In the genomic region with DNA sequence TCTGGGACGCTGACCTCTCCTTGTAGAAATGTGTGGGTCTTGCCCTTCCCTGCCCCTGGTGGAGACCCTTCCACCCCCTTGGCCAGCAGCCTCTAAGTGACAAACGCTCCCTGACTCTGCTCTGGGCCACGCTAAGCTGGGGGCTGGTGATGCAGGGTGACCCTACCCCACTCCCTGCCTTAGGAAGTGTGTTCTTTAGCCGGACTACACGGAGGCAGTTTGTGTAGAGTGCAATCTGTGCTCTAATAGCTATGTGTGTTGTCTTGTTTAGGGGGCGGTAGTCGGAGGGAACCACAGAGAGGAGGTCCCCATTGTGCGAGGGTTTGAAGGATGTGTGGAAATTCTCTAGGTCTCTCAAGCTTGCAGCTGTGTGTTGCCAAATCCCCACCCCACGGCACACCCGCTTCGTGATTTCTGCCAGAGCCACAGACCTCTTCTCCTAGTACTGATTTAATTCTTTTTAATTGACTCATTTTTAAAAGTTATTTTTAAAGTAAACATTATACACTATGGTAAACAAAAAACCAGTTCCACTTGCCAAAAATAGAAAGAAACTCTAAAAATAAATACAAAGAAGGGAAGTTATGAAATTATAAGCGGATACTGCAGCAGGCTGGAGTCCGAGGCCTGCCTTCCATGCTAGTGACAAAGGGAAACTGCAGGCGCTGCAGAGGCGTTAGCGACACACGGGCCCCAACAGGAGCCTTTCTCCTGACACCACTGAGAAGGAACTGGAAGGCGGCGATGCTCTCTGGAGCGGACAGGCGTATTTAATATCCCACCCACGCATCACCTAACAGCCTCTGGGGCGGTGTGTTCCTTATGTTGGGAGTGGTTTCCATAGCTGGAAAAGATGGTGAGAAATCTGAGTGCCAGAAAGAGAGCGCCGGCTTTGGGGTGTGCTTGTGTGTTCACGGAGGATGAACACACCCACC, we compare ENCODE assay signal across 1 cellular context.
TF ChIP-seq lines count a peak whose summit lies in the region.

No MANE protein-coding gene starts in this region.

TF ChIP-seq in H1, 55 proteins besides CTCF, POLR2A, EP300 and RAD21:
- no peak for TF ChIP-seq KDM4A (IDR thresholded peaks at IDR 0.05; ENCODE audit: low read depth, low read length, severe bottlenecking)
- TF ChIP-seq FOSL1 (IDR thresholded peaks at IDR 0.05; ENCODE audit: insufficient read depth, low read depth, low read length) = no peak
- no peak for TF ChIP-seq JUN (IDR thresholded peaks at IDR 0.05; ENCODE audit: low read depth, low read length)
- no peak for TF ChIP-seq BRCA1 (IDR thresholded peaks at IDR 0.05; ENCODE audit: low read depth, low read length)
- TF ChIP-seq NRF1 (IDR thresholded peaks at IDR 0.05; ENCODE audit: low read depth, low read length) = no peak
